11 cellular contexts compared by ENCODE assay signal in the genomic region with DNA sequence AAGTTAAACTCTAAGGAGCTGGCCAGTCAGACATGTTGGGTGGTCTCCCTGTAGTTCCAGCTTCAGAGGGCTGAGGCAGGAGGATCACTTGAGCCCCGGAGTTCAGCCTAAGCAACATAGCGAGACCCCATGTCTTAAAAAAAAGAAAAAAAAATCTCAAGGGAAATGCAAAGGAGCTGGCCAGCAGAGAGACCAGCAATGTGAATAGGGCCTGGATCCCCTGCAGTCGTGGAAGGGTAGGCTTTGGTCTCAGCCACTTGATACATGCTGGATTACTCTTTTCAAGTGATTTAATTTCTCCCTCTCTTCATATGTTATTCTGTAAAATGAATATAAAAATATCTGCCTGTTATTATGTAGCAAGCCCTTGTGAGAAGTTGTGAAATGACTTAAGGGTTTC.
DNase-seq lines count a peak whose midpoint lies in the region; ATAC-seq and TF ChIP-seq lines count a peak whose summit lies in the region.
"Had no signal": no experiment of that assay in that cellular context is flagged by ENCODE, and none has a peak within 500 bp of the region (broad histone marks: within the 10 kb centered on the region; RNA-seq: fewer than 3 reads in every experiment).

No MANE protein-coding gene starts in this region.

- POLR2A ChIA-PET in HEK293 (lab: Yijun Ruan, JAX) (no interaction called here), WTC11 (lab: Charles Lee) (interaction anchor here (0.7 kb wide), 1 partner anchor 18 kb away, joined by 3 read pairs; no protein-coding TSS in a partner anchor)

- intact Hi-C loops in dorsolateral prefrontal cortex (cut with DNase I), result no loop called here

- H2BK5ac ChIP-seq in mesenchymal stem cell (ENCODE audit: low read depth, low read length, poor library complexity, severe bottlenecking), result no peak overlapping the region

- H3K9me3 ChIP-seq in HEK293 (ENCODE audit: control insufficient read depth, insufficient read depth, low read depth, low read length) (no peaks in the 10 kb centered on the region), mesenchymal stem cell (ENCODE audit: control insufficient read depth, low read length) (peaks cover 4% of the 10 kb centered on the region), BE2C (no peaks in the 10 kb centered on the region)

- CTCF ChIA-PET in HEK293 (lab: Yijun Ruan, JAX), result interaction anchor here (0.5 to 1.3 kb wide), 3 partner anchors 9 to 109 kb away, joined by 3 to 7 read pairs (median 3); no protein-coding TSS in a partner anchor
- CTCF ChIA-PET in WTC11 (lab: Charles Lee), result interaction anchor here (0.8 to 2.5 kb wide), 4 partner anchors 10 to 224 kb away, joined by 4 to 15 read pairs (median 8); no protein-coding TSS in a partner anchor

- H3K4ac ChIP-seq in mesenchymal stem cell (ENCODE audit: low read depth in 1 of 2, low read length in 2 of 2), result no peak overlapping the region

- no peak overlapping the region for H3K4me3 Mint-ChIP-seq in WTC11
- H3K4me3 Mint-ChIP-seq: CD4-positive, CD25-positive, alpha-beta regulatory T cell had no signal

- H2BK120ac ChIP-seq in mesenchymal stem cell (ENCODE audit: low read depth, low read length), result no peak overlapping the region

- H4K91ac ChIP-seq in mesenchymal stem cell (ENCODE audit: low read length), result no peak overlapping the region

- H3K4me1 Mint-ChIP-seq in WTC11, result peaks cover 72% of the 10 kb centered on the region

- H4K8ac ChIP-seq in mesenchymal stem cell (ENCODE audit: low read length), result no peak overlapping the region

- no peak overlapping the region for H2AFZ ChIP-seq in mesenchymal stem cell (ENCODE audit: low read depth, low read length)

- no peaks in the 10 kb centered on the region for H3K4me1 ChIP-seq in HEK293 (ENCODE audit: control insufficient read depth, insufficient read depth, low read length)
- H3K4me1 ChIP-seq in mesenchymal stem cell (ENCODE audit: control insufficient read depth, insufficient read depth, low read depth, low read length), result peaks cover 15% of the 10 kb centered on the region
- H3K4me1 ChIP-seq in BE2C, result no peaks in the 10 kb centered on the region
- H3K4me1 ChIP-seq: BLaER1 had no signal

- H3K4me3 ChIP-seq in HEK293 (ENCODE audit: low read depth, low read length), result no peak overlapping the region
- no peak overlapping the region for H3K4me3 ChIP-seq in mesenchymal stem cell (ENCODE audit: insufficient read depth in 1 of 2, low read depth in 1 of 2, low read length in 2 of 2)
- no peak overlapping the region for H3K4me3 ChIP-seq in dorsolateral prefrontal cortex
- H3K4me3 ChIP-seq in BE2C (ENCODE audit: low read depth, low read length), result no peak overlapping the region
- H3K4me3 ChIP-seq: BLaER1 had no signal

- WGBS in mesenchymal stem cell, result 89% methylated on average over 3 of the region's 3 CpGs

- H3K27ac ChIP-seq in HEK293 (ENCODE audit: extremely low read depth, low read depth, low read length), result no peak overlapping the region
- H3K27ac ChIP-seq in mesenchymal stem cell (ENCODE audit: low read length, poor library complexity, severe bottlenecking), result peak overlapping the region; percentile 72
- peak overlapping the region in 21 of 59 donors; percentile 9 to 86 (median 77) for H3K27ac ChIP-seq in dorsolateral prefrontal cortex
- H3K27ac ChIP-seq in substantia nigra (ENCODE audit: low read depth, low read length, poor library complexity, severe bottlenecking), result no peak overlapping the region
- H3K27ac ChIP-seq: BLaER1 had no signal

- no peak overlapping the region for H2AK5ac ChIP-seq in mesenchymal stem cell (ENCODE audit: low read length, severe bottlenecking)

- peaks cover 11% of the 10 kb centered on the region for H3K36me3 Mint-ChIP-seq in WTC11
- H3K36me3 Mint-ChIP-seq: CD4-positive, CD25-positive, alpha-beta regulatory T cell had no signal

- H3K9me3 Mint-ChIP-seq in WTC11, result peaks cover 6% of the 10 kb centered on the region
- H3K9me3 Mint-ChIP-seq: CD4-positive, CD25-positive, alpha-beta regulatory T cell had no signal

- H3K27me3 Mint-ChIP-seq in WTC11 (ENCODE audit: low read depth), result no peaks in the 10 kb centered on the region; the same call in 1 of the 2 replicates

- peak overlapping the region; percentile 38 for H3K27ac Mint-ChIP-seq in WTC11
- H3K27ac Mint-ChIP-seq: CD4-positive, CD25-positive, alpha-beta regulatory T cell had no signal

- TF ChIP-seq CTCF in HEK293 (tag by site-specific recombination; IDR thresholded peaks at IDR 0.05), result no peak
- TF ChIP-seq CTCF in WTC11 (IDR thresholded peaks at IDR 0.05), result no peak
- no peak for TF ChIP-seq CTCF in dorsolateral prefrontal cortex (IDR thresholded peaks at IDR 0.05 in 54 of 56, conservative IDR thresholded peaks at IDR 0.05 in 2 of 56; ENCODE audit: low read depth in 1 of 56, partially characterized antibody in 56 of 56)
- TF ChIP-seq CTCF in BE2C (IDR thresholded peaks at IDR 0.05; ENCODE audit: low read depth, low read length), result no peak

- H3K14ac ChIP-seq in mesenchymal stem cell (ENCODE audit: low read length in 2 of 2), result no peak overlapping the region

- H3K36me3 ChIP-seq in HEK293 (ENCODE audit: control insufficient read depth in 2 of 2, insufficient read depth in 1 of 2, low read length in 2 of 2), result peaks cover 0 to 4% of the 10 kb centered on the region in 2 experiments; a peak in 1 of 3 replicates
- H3K36me3 ChIP-seq in mesenchymal stem cell (ENCODE audit: control insufficient read depth in 1 of 2, insufficient read depth in 2 of 2, low read depth in 1 of 2, low read length in 2 of 2), result peaks cover 0 to 4% of the 10 kb centered on the region in 2 experiments
- no peaks in the 10 kb centered on the region for H3K36me3 ChIP-seq in BE2C

- no peak overlapping the region for H3K23ac ChIP-seq in mesenchymal stem cell (ENCODE audit: low read length in 2 of 2)

- ATAC-seq in WTC11, result peak; percentile 70

- no peak overlapping the region for H2BK15ac ChIP-seq in mesenchymal stem cell (ENCODE audit: low read depth, poor library complexity, severe bottlenecking)

- H2BK12ac ChIP-seq in mesenchymal stem cell (ENCODE audit: low read length in 2 of 2), result no peak overlapping the region

- H3K79me1 ChIP-seq in mesenchymal stem cell (replicated peaks; ENCODE audit: low read length, poor library complexity, severe bottlenecking), result peaks cover 24% of the 10 kb centered on the region

- H3K4me2 ChIP-seq in mesenchymal stem cell (ENCODE audit: low read length, poor library complexity, severe bottlenecking), result no peak overlapping the region
- H3K4me2 ChIP-seq: BLaER1 had no signal

- H3K9ac ChIP-seq in mesenchymal stem cell (ENCODE audit: low read length), result no peak overlapping the region
- H3K9ac ChIP-seq: BLaER1 had no signal

- H3K27me3 ChIP-seq in mesenchymal stem cell (ENCODE audit: control insufficient read depth in 1 of 2, insufficient read depth in 1 of 2, low read length in 2 of 2), result no peaks in the 10 kb centered on the region
- H3K27me3 ChIP-seq in dorsolateral prefrontal cortex, result no peaks in the 10 kb centered on the region
- H3K27me3 ChIP-seq in BE2C, result no peaks in the 10 kb centered on the region
- H3K27me3 ChIP-seq: BLaER1 had no signal

- no peak overlapping the region for H3K18ac ChIP-seq in mesenchymal stem cell (ENCODE audit: low read depth in 1 of 2, low read length in 2 of 2)

- DNase-seq in WTC11 (ENCODE audit: low spot score) (no peak), mesenchymal stem cell (no peak), dorsolateral prefrontal cortex (no peak), BE2C (no peak), substantia nigra (lab: John Stamatoyannopoulos, UW) (no peak), HT-29 (ENCODE audit: low spot score) (no peak)
- DNase-seq: CD4-positive, CD25-positive, alpha-beta regulatory T cell; DMS79; EL had no signal

TF ChIP-seq in WTC11, 78 proteins besides CTCF, POLR2A, EP300 and RAD21:
- TF ChIP-seq TEAD4 (CRISPR knock-in tag; IDR thresholded peaks at IDR 0.05), result no peak
- TF ChIP-seq NFATC4 (CRISPR knock-in tag; IDR thresholded peaks at IDR 0.05), result no peak
- TF ChIP-seq SMAD3 (CRISPR knock-in tag; IDR thresholded peaks at IDR 0.05; ENCODE audit: borderline replicate concordance), result no peak
